24 cellular contexts compared by ENCODE assay signal in the genomic region with DNA sequence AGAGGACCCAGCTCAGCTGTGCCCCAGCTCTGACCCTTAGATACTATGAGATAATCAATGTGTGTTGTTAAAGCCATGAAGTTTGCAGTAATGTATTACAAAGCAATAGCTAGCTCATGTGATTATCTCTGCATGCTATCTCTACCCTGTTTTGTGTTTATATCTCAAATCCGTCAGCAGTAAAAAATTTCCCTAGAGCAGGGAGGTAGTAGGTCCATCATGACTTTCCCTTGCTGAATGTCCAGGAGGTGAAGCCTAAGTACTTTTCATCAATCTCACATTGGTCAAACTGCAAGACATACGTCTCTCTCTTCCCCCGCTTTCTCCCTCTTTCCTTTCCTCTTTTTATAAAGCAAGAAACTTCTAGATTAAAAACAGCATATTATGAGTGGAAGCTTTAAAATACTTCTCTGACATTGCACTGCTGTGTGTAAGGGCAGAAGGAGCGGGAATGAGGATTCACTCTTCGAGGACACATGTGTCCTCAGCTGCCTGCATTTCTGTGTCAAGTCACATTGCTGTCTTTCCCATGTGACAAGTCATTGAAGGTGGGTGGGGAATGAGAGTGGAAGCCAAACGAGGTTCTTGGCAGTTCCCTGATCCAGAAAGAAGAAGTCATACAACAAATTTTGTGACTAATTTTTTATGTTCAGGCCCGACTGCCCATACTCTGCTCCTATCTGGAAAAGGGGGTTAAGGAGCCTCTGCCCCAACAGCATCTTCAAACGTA.
"Had no signal": no experiment of that assay in that cellular context is flagged by ENCODE, and none has a peak within 500 bp of the region (broad histone marks: within the 10 kb centered on the region; RNA-seq: fewer than 3 reads in every experiment).

No MANE protein-coding gene starts in this region.

- H3K4me3 Mint-ChIP-seq: activated B cell treated with CpG ODN at 0.5 μM for 24 hours; activated CD4-positive, alpha-beta T cell treated with anti-CD3 and anti-CD28 coated beads for 36 hours; activated naive CD8-positive, alpha-beta T cell; activated T-cell treated with anti-CD3 and anti-CD28 coated beads, Interleukin-2, amount 50 U/mL, for 24 hours; activated T-helper 17 cell treated with anti-CD3 and anti-CD28 coated beads, Interleukin-2, amount 50 U/mL, for 72 hours; natural killer cell treated with Interleukin-12 subunit alpha and Interleukin-12 subunit beta and Interleukin-15 and Interleukin-18, amount 100 ng/mL, for 72 hours; stimulated activated memory B cell treated with anti-CD40 and anti-IgM and Interleukin-4, amounts not matched to agents 10 μg/mL and 1 μg/mL and 100 μg/mL, for 72 hours; T-helper 1 cell treated with Interleukin-12 subunit alpha and Interleukin-12 subunit beta and Interleukin-4 antibody, amounts not matched to agents 30 μg/mL and 1 μg/mL, for 36 hours; type B pancreatic cell had no signal

- DNase-seq: activated B cell treated with CpG ODN at 0.5 μM for 24 hours; activated CD4-positive, alpha-beta T cell treated with anti-CD3 and anti-CD28 coated beads for 36 hours; activated CD4-positive, alpha-beta T cell treated with anti-CD3 and anti-CD28 coated beads, Interleukin-2, amount 50 U/mL, for 4 hours; activated CD8-positive, alpha-beta memory T cell treated with anti-CD3 and anti-CD28 coated beads for 24 hours; activated CD8-positive, alpha-beta memory T cell treated with anti-CD3 and anti-CD28 coated beads, Interleukin-2, amount 50 U/mL, for 4 hours; activated naive CD4-positive, alpha-beta T cell; activated T-cell treated with anti-CD3 and anti-CD28 coated beads, Interleukin-2, amount 50 U/mL, for 24 hours; adrenal gland; cerebellar nuclear complex; effector CD4-positive, alpha-beta T cell; erythroblast; left ventricle myocardium superior; mammary epithelial cell; pancreas; sigmoid colon; stimulated activated CD4-positive, alpha-beta T cell treated with anti-CD3 and anti-CD28 coated beads, Interleukin-15, amount 100 ng/mL, for 24 hours had no signal

- H3K27ac Mint-ChIP-seq: activated B cell treated with CpG ODN at 0.5 μM for 24 hours; activated CD4-positive, alpha-beta T cell treated with anti-CD3 and anti-CD28 coated beads for 36 hours; activated naive CD8-positive, alpha-beta T cell; activated T-cell treated with anti-CD3 and anti-CD28 coated beads, Interleukin-2, amount 50 U/mL, for 24 hours; activated T-helper 17 cell treated with anti-CD3 and anti-CD28 coated beads, Interleukin-2, amount 50 U/mL, for 72 hours; natural killer cell treated with Interleukin-12 subunit alpha and Interleukin-12 subunit beta and Interleukin-15 and Interleukin-18, amount 100 ng/mL, for 72 hours; stimulated activated memory B cell treated with anti-CD40 and anti-IgM and Interleukin-4, amounts not matched to agents 10 μg/mL and 1 μg/mL and 100 μg/mL, for 72 hours; T-helper 1 cell treated with Interleukin-12 subunit alpha and Interleukin-12 subunit beta and Interleukin-4 antibody, amounts not matched to agents 30 μg/mL and 1 μg/mL, for 36 hours; type B pancreatic cell had no signal

- ATAC-seq: activated CD4-positive, alpha-beta T cell treated with anti-CD3 and anti-CD28 coated beads for 36 hours; activated T-helper 17 cell treated with anti-CD3 and anti-CD28 coated beads, Interleukin-2, amount 50 U/mL, for 72 hours; left ventricle myocardium superior; natural killer cell treated with Interleukin-12 subunit alpha and Interleukin-12 subunit beta and Interleukin-15 and Interleukin-18, amount 100 ng/mL, for 72 hours; pancreas; stimulated activated memory B cell treated with anti-CD40 and anti-IgM and Interleukin-4, amounts not matched to agents 10 μg/mL and 1 μg/mL and 100 μg/mL, for 72 hours had no signal

- H3K27ac ChIP-seq: adrenal gland, pancreas, sigmoid colon, thoracic aorta had no signal

- H3K4me3 ChIP-seq: adrenal gland, pancreas, sigmoid colon, smooth muscle cell, thoracic aorta had no signal

- H3K36me3 ChIP-seq: adrenal gland, sigmoid colon, thoracic aorta had no signal

- H3K4me1 ChIP-seq: adrenal gland, sigmoid colon had no signal

- H3K9me3 Mint-ChIP-seq: activated B cell treated with CpG ODN at 0.5 μM for 24 hours; activated T-cell treated with anti-CD3 and anti-CD28 coated beads, Interleukin-2, amount 50 U/mL, for 24 hours; activated T-helper 17 cell treated with anti-CD3 and anti-CD28 coated beads, Interleukin-2, amount 50 U/mL, for 72 hours; natural killer cell treated with Interleukin-12 subunit alpha and Interleukin-12 subunit beta and Interleukin-15 and Interleukin-18, amount 100 ng/mL, for 72 hours; stimulated activated memory B cell treated with anti-CD40 and anti-IgM and Interleukin-4, amounts not matched to agents 10 μg/mL and 1 μg/mL and 100 μg/mL, for 72 hours; T-helper 1 cell treated with Interleukin-12 subunit alpha and Interleukin-12 subunit beta and Interleukin-4 antibody, amounts not matched to agents 30 μg/mL and 1 μg/mL, for 36 hours; type B pancreatic cell had no signal

- H3K4me1 Mint-ChIP-seq: activated CD4-positive, alpha-beta T cell treated with anti-CD3 and anti-CD28 coated beads for 36 hours; activated T-helper 17 cell treated with anti-CD3 and anti-CD28 coated beads, Interleukin-2, amount 50 U/mL, for 72 hours; stimulated activated memory B cell treated with anti-CD40 and anti-IgM and Interleukin-4, amounts not matched to agents 10 μg/mL and 1 μg/mL and 100 μg/mL, for 72 hours had no signal

- H3K36me3 Mint-ChIP-seq: activated naive CD8-positive, alpha-beta T cell; natural killer cell treated with Interleukin-12 subunit alpha and Interleukin-12 subunit beta and Interleukin-15 and Interleukin-18, amount 100 ng/mL, for 72 hours; stimulated activated memory B cell treated with anti-CD40 and anti-IgM and Interleukin-4, amounts not matched to agents 10 μg/mL and 1 μg/mL and 100 μg/mL, for 72 hours had no signal

- H3K27me3 Mint-ChIP-seq: type B pancreatic cell had no signal

- H3K4me2 ChIP-seq: smooth muscle cell had no signal

- H3K27me3 ChIP-seq: adrenal gland, pancreas, sigmoid colon had no signal

- H3K9me3 ChIP-seq: adrenal gland, pancreas, sigmoid colon, thoracic aorta had no signal
